In the genomic region with DNA sequence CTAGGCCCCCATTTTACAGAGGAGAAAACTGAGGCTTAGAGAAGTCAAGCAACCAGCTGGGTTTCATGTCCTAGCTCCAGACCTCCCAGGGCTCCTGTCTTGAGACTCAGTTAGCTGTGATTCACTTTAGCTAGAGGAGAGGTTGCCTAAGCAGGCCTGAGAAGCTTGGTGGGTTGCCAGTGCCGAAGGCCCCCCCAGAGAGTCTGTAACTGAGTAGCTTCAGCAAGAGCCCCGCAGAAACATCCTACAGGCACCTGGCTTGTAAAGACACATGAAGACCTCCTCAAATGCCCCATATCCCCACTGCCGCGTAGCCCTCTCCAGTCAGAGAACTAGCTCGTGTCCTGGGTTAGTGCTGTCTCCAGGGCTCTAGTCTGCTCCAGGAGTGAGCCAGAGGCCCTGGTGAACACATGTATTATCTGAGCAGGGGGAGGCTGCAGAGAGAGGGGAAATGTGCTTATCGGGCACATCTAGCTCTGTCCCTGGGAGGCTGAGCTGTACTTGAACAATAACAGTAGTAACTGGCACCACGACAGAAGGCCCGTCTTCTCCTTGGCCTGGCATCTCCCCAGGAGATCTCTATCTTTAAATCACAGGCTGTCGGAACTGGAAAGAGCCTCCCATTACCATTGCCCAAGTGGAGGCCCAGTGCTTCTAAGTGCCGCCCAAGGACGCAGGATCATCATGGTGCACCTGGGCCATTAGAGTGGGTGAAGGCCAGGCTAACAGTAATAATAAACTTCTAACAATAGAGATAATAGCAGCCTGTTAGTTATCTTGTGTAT, we compare ENCODE assay signal across 10 cellular contexts. TPM values are rescaled to one million over a fixed set of nuclear protein-coding genes. Genes with fewer than 3 reads are reported as not detected.
DNase-seq lines count a peak whose midpoint lies in the region; ATAC-seq and TF ChIP-seq lines count a peak whose summit lies in the region.
"Had no signal": no experiment of that assay in that cellular context is flagged by ENCODE, and none has a peak within 500 bp of the region (broad histone marks: within the 10 kb centered on the region; RNA-seq: fewer than 3 reads in every experiment).

No MANE protein-coding gene starts in this region.

- H3K36me3 ChIP-seq in right atrium auricular region (no peaks in the 10 kb centered on the region), testis (ENCODE audit: low read depth, missing control alignments) (no peaks in the 10 kb centered on the region)

- H3K9me3 ChIP-seq in right atrium auricular region (no peaks in the 10 kb centered on the region), testis (no peaks in the 10 kb centered on the region)
- H3K9me3 ChIP-seq: psoas muscle had no signal

- no peak for TF ChIP-seq POLR2A in testis (IDR thresholded peaks at IDR 0.05)

- peak; percentile 29 for DNase-seq in KBM-7
- DNase-seq in astrocyte of the spinal cord (ENCODE audit: low read depth, low spot score) = peak; percentile 77
- DNase-seq in right atrium auricular region (ENCODE audit: low spot score) = peak; percentile 84
- DNase-seq in testis = peak; percentile 64
- DNase-seq in UCSD-AML1 (lab: John Stamatoyannopoulos, UW; ENCODE audit: unreplicated experiment) = no peak
- DNase-seq in COLO668 (lab: John Stamatoyannopoulos, UW; ENCODE audit: unreplicated experiment) = no peak
- DNase-seq: DND-41 had no signal

- H3K4me1 ChIP-seq in right atrium auricular region = peaks cover 0 to 93% of the 10 kb centered on the region in 2 donors
- H3K4me1 ChIP-seq in testis = peaks cover 59% of the 10 kb centered on the region

- WGBS in testis, 2 donors = 50 to 52% methylated on average over 11 of the region's 11 CpGs

- intact Hi-C loops in testis (cut with DNase I; ENCODE audit: low total_unique reads) = no loop called here

- TF ChIP-seq CTCF in astrocyte of the spinal cord (IDR thresholded peaks at IDR 0.05; ENCODE audit: low read depth, low read length) (no peak), right atrium auricular region (IDR thresholded peaks at IDR 0.05) (no peak), testis (IDR thresholded peaks at IDR 0.05) (no peak)

- in situ Hi-C loops in KBM-7 (cut with MboI; ENCODE audit: low pct_unique_long_range_greater_than_20kb, low sequenced_read_pairs) = no loop called here
- in situ Hi-C loops in astrocyte of the spinal cord (cut with HindIII; ENCODE audit: low sequenced_read_pairs) = no loop called here

- H3K27me3 ChIP-seq in right atrium auricular region (no peaks in the 10 kb centered on the region), testis (no peaks in the 10 kb centered on the region)

- H3K4me3 ChIP-seq in astrocyte of the spinal cord (ENCODE audit: low read depth, low read length) (no peak overlapping the region), right atrium auricular region (no peak overlapping the region), testis (no peak overlapping the region)
- H3K4me3 ChIP-seq: psoas muscle had no signal

- ATAC-seq in HG02884 (IDR thresholded peaks at IDR 0.05; ENCODE audit: unreplicated experiment) (no peak), GM18511 (IDR thresholded peaks at IDR 0.05; ENCODE audit: unreplicated experiment) (no peak)

- H3K27ac ChIP-seq in right atrium auricular region (peak overlapping the region; percentile 60 to 65), testis (peak overlapping the region in 1 of 2 donors; percentile 28)
- H3K27ac ChIP-seq: psoas muscle had no signal

RNA-seq across cellular contexts. Expression of a gene that starts 28.9 kb away (rescaled TPM):
- total RNA-seq in right atrium auricular region (10 to 100 TPM; 10.9 to 29.2 TPM), testis (10 to 100 TPM; 24.4 to 44.4 TPM)
- 14.8 TPM for polyA plus RNA-seq in testis (ENCODE audit: insufficient read depth, low read depth, low replicate concordance)

Comparison
In these comparisons a context has a peak if more than half of its experiments do, and no peak if none do; other contexts are left out.
1. DNase-seq: peak in KBM-7 (single experiment), astrocyte of the spinal cord (single experiment), right atrium auricular region (single experiment) and testis (single experiment); none in UCSD-AML1 (single experiment) and COLO668 (single experiment).